ENCODE assay signal across 8 cellular contexts in the genomic region with DNA sequence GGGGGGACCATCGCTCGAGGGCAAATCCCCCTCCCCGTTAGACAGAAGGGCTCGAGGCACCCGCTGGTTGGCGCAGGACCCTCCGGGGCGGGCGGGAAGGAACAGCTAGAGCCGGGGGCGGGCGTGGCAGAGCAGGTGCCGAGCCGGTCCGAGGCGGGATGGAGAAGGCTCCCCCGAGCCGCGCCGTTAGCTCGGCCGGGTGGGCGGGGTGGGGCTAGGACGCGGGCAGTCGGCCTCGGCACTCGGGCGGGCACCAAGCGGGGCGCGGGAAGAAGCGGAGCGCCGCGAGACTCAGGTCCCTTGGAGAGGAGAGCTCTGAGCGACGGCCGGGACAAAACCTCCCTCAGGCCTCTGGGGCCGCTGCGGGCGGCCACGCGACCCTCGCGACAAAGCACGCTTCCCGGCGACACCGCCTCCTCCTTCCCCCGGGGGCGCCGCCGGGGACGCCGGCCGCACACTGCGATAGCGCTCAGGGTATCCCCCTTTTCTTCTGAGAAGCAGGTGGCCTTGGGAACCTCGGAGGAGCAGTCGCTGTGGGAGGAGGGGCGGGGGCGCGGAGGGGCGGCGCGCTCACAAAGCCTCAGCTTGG. TPM values are rescaled to one million over a fixed set of nuclear protein-coding genes. Genes with fewer than 3 reads are reported as not detected.
DNase-seq lines count a peak whose midpoint lies in the region; ATAC-seq and TF ChIP-seq lines count a peak whose summit lies in the region.

No MANE protein-coding gene starts in this region.

- H3K4me3 ChIP-seq in AG09309 (ENCODE audit: control insufficient read depth, low read depth, low read length) (peak overlapping the region; percentile 65), esophagus squamous epithelium (peak overlapping the region; percentile 40 to 84 (median 62)), neuronal stem cell (ENCODE audit: low read length in 2 of 2) (peak overlapping the region; percentile 88 to 98)

- TF ChIP-seq CTCF in AG09309 (IDR thresholded peaks at IDR 0.05; ENCODE audit: control insufficient read depth, insufficient read depth, low read depth, low read length, missing control alignments): no peak
- no peak for TF ChIP-seq CTCF in esophagus squamous epithelium (IDR thresholded peaks at IDR 0.05)

- H2AFZ ChIP-seq in neuronal stem cell (ENCODE audit: low read length): peak overlapping the region; percentile 95

- H4K8ac ChIP-seq in neuronal stem cell (ENCODE audit: low read depth, low read length): no peak overlapping the region

- peak overlapping the region; percentile 99 for H3K18ac ChIP-seq in neuronal stem cell (ENCODE audit: low read length)

- no peak overlapping the region for H3K14ac ChIP-seq in neuronal stem cell (ENCODE audit: low read length)

- H2BK15ac ChIP-seq in neuronal stem cell (ENCODE audit: low read length): peak overlapping the region; percentile 75

- peak overlapping the region; percentile 75 for H3K4me2 ChIP-seq in neuronal stem cell (ENCODE audit: insufficient read depth, low read length, poor library complexity, severe bottlenecking)

- DNase-seq in AG09309 (ENCODE audit: low read depth): no peak
- peak; percentile 51 for DNase-seq in NCI-H345 (lab: John Stamatoyannopoulos, UW)
- no peak for DNase-seq in esophagus squamous epithelium (lab: John Stamatoyannopoulos, UW)
- peak; percentile 58 for DNase-seq in neuronal stem cell (ENCODE audit: low spot score)
- no peak for DNase-seq in NOMO-1 treated with DMSO at 0.1 percent for 48 hours (lab: John Stamatoyannopoulos, UW; ENCODE audit: unreplicated experiment)
- DNase-seq in dermis blood vessel endothelial cell: no peak

- peak overlapping the region; percentile 95 for H3K9ac ChIP-seq in neuronal stem cell (ENCODE audit: low read depth, low read length, poor library complexity)

- H2BK12ac ChIP-seq in neuronal stem cell (ENCODE audit: low read length): no peak overlapping the region

- intact Hi-C loops in esophagus squamous epithelium (cut with DNase I): loop anchor here (10.0 kb wide), 1 partner anchor 277 kb away; no protein-coding TSS in a partner anchor

- H3K36me3 ChIP-seq in esophagus squamous epithelium (no peaks in the 10 kb centered on the region), neuronal stem cell (replicated peaks in 1 of 2; ENCODE audit: control insufficient read depth in 2 of 2, insufficient read depth in 2 of 2, low read length in 2 of 2) (peaks cover 0 to 20% of the 10 kb centered on the region in 2 donors)

- H3K27me3 ChIP-seq in esophagus squamous epithelium (peaks cover 0 to 75% (median 0%) of the 10 kb centered on the region in 4 donors), neuronal stem cell (ENCODE audit: control insufficient read depth in 3 of 3, insufficient read depth in 3 of 3, low read depth in 1 of 3, low read length in 3 of 3) (peaks cover 0 to 5% (median 4%) of the 10 kb centered on the region in 3 experiments)

- H4K91ac ChIP-seq in neuronal stem cell (ENCODE audit: low read depth, low read length, poor library complexity): no peak overlapping the region

- peak overlapping the region; percentile 85 for H2BK120ac ChIP-seq in neuronal stem cell (ENCODE audit: low read depth, low read length)

- peaks cover 14 to 31% (median 16%) of the 10 kb centered on the region in 3 donors for H3K4me1 ChIP-seq in esophagus squamous epithelium
- peaks cover 11 to 18% of the 10 kb centered on the region in 2 donors for H3K4me1 ChIP-seq in neuronal stem cell (ENCODE audit: control insufficient read depth in 2 of 2, insufficient read depth in 1 of 2, low read depth in 1 of 2, low read length in 2 of 2)

- 0 to 6% methylated on average over 2 to 8 of the region's 67 CpGs for WGBS in esophagus squamous epithelium, 2 donors
- no CpG with 5 or more reads among the region's 67 CpGs for WGBS in neuronal stem cell (ENCODE audit: extremely low coverage in 2 of 2, insufficient read length in 2 of 2, insufficient replicate concordance in 1 of 2), 2 donors

- H2BK5ac ChIP-seq in neuronal stem cell (ENCODE audit: low read length): peak overlapping the region; percentile 97

- H3K23ac ChIP-seq in neuronal stem cell (ENCODE audit: low read depth, low read length, poor library complexity): peak overlapping the region; percentile 87

- peaks cover 5% of the 10 kb centered on the region for H3K79me1 ChIP-seq in neuronal stem cell (ENCODE audit: low read depth, low read length)

- no peaks in the 10 kb centered on the region for H3K9me3 ChIP-seq in esophagus squamous epithelium
- peaks cover 0 to 15% of the 10 kb centered on the region in 2 donors for H3K9me3 ChIP-seq in neuronal stem cell (replicated peaks in 1 of 2; ENCODE audit: control insufficient read depth in 2 of 2, insufficient read depth in 1 of 2, low read depth in 1 of 2, low read length in 2 of 2)

- TF ChIP-seq POLR2A in esophagus squamous epithelium (IDR thresholded peaks at IDR 0.05): no peak

- H3K4ac ChIP-seq in neuronal stem cell (ENCODE audit: low read length): no peak overlapping the region

- peak overlapping the region; percentile 73 for H2AK5ac ChIP-seq in neuronal stem cell (ENCODE audit: low read depth, low read length)

- H3K27ac ChIP-seq in esophagus squamous epithelium: peak overlapping the region in 3 of 4 donors; percentile 26 to 79 (median 78)
- H3K27ac ChIP-seq in neuronal stem cell (replicated peaks; ENCODE audit: low read length): peak overlapping the region; percentile 76

- ATAC-seq in GM19438 (IDR thresholded peaks at IDR 0.05; ENCODE audit: low read depth, unreplicated experiment) (peak; percentile 23), HG02840 (IDR thresholded peaks at IDR 0.05; ENCODE audit: low FRiP score, unreplicated experiment) (no peak)

RNA-seq across cellular contexts. Expression of gene FHOD3, which starts 0.7 kb away (rescaled TPM):
- total RNA-seq in esophagus squamous epithelium: 10 to 100 TPM in 1 of 4 donors, 1 to 10 TPM in 3; 3.1 to 29.6 (median 5.7) TPM
- 32.6 TPM for polyA plus RNA-seq in neuronal stem cell (2013, experiment 1 of 2)
- polyA plus RNA-seq in neuronal stem cell (2013, experiment 2 of 2): 31.7 TPM
- 0.14 and 0.34 TPM in 2 replicates for total RNA-seq in dermis blood vessel endothelial cell

Comparison
In these comparisons a context has a peak if more than half of its experiments do, and no peak if none do; other contexts are left out.
1. DNase-seq: peak in NCI-H345 (single experiment) and neuronal stem cell (single experiment); none in AG09309 (single experiment), esophagus squamous epithelium (single experiment), NOMO-1 treated with DMSO at 0.1 percent for 48 hours (single experiment) and dermis blood vessel endothelial cell (single experiment).
2. Peak in every context shown above with its lines, with median percentiles within 50 percentile points of each other: H3K4me3 ChIP-seq.